ENCODE assay signal across 24 cellular contexts in genomic region chr2:217158906-217159305, GRCh38.
"Had no signal": no experiment of that assay in that cellular context is flagged by ENCODE, and none has a peak within 500 bp of the region (broad histone marks: within the 10 kb centered on the region; RNA-seq: fewer than 3 reads in every experiment).

No MANE protein-coding gene starts in this region.

- H3K36me3 ChIP-seq: esophagus squamous epithelium, heart right ventricle, left lung, neural progenitor cell, right lobe of liver, tibial artery had no signal

- H3K4me1 ChIP-seq: parathyroid adenoma, right lobe of liver, tibial artery had no signal

- H3K27ac ChIP-seq: coronary artery, esophagus squamous epithelium, heart right ventricle, left lung, neural progenitor cell, parathyroid adenoma, right lobe of liver, tibial artery had no signal

- DNase-seq: dermis blood vessel endothelial cell; effector memory CD4-positive, alpha-beta T cell; esophagus squamous epithelium; foreskin melanocyte; glutamatergic neuron; heart right ventricle; hippocampal formation; left cardiac atrium; left lung; mesenchymal stem cell; mucosa of descending colon; naive thymus-derived CD4-positive, alpha-beta T cell; right lobe of liver; small intestine; stimulated activated CD4-positive, alpha-beta T cell treated with anti-CD3 and anti-CD28 coated beads, Interleukin-12 subunit alpha, Interleukin-12 subunit beta, amount 100 ng/mL, for 4 hours; stimulated activated CD4-positive, alpha-beta T cell treated with anti-CD3 and anti-CD28 coated beads, Interleukin-1b, Interleukin-23, amount 100 ng/mL, for 48 hours; stimulated activated CD4-positive, alpha-beta T cell treated with anti-CD3 and anti-CD28 coated beads, Interleukin-4, amount 100 ng/mL, for 1 hour; stimulated activated CD8-positive, alpha-beta memory T cell treated with anti-CD3 and anti-CD28 coated beads, Interleukin-4, amount 100 ng/mL, for 48 hours; stimulated activated naive CD4-positive, alpha-beta T cell; stimulated activated naive CD8-positive, alpha-beta T cell treated with anti-CD3 and anti-CD28 coated beads, Interleukin-15, amount 100 ng/mL, for 72 hours; tibial artery had no signal

- H3K4me3 ChIP-seq: coronary artery, esophagus squamous epithelium, heart right ventricle, left lung, mucosa of descending colon, neural progenitor cell, right lobe of liver, tibial artery had no signal

- H3K9me3 ChIP-seq: esophagus squamous epithelium, heart right ventricle, left lung, mucosa of descending colon, right lobe of liver, tibial artery had no signal

- ATAC-seq: heart right ventricle; left cardiac atrium; left lung; mucosa of descending colon; naive thymus-derived CD4-positive, alpha-beta T cell; right lobe of liver; stimulated activated naive CD8-positive, alpha-beta T cell treated with anti-CD3 and anti-CD28 coated beads, Interleukin-15, amount 100 ng/mL, for 72 hours had no signal

- H3K27me3 ChIP-seq: neural progenitor cell, right lobe of liver, tibial artery had no signal
